9 cellular contexts compared by ENCODE assay signal in the genomic region with DNA sequence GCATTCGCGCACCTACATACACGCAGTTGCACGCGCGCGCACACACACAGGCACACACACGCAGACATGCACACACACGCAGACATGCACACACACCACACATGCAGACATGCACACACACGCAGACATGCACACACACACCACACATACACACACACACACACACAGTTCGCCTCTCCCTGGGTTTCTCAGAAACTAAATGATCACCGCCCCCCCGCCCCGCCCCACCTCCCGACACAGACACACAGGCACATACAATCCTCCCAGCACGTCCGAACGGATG. TPM values are rescaled to one million over a fixed set of nuclear protein-coding genes. Genes with fewer than 3 reads are reported as not detected.
DNase-seq lines count a peak whose midpoint lies in the region; ATAC-seq, FAIRE-seq and TF ChIP-seq lines count a peak whose summit lies in the region.
"Had no signal": no experiment of that assay in that cellular context is flagged by ENCODE, and none has a peak within 500 bp of the region (broad histone marks: within the 10 kb centered on the region; RNA-seq: fewer than 3 reads in every experiment).

No MANE protein-coding gene starts in this region.

- peaks cover 4% of the 10 kb centered on the region for H3K79me2 ChIP-seq in keratinocyte (ENCODE audit: control insufficient read depth, insufficient read depth, low read length)

- H3K4me3 ChIP-seq in keratinocyte (ENCODE audit: control insufficient read depth in 2 of 3, extremely low read depth in 1 of 3, insufficient read depth in 2 of 3, low read depth in 1 of 3, low read length in 3 of 3) (peak overlapping the region; percentile 82 to 89 (median 87)), subcutaneous abdominal adipose tissue (ENCODE audit: low read depth in 1 of 5, low read length in 5 of 5) (peak overlapping the region; percentile 61 to 94 (median 73))

- peaks cover 58% of the 10 kb centered on the region for H3K4me1 Mint-ChIP-seq in activated T-cell treated with anti-CD3 and anti-CD28 coated beads, Interleukin-2, amount 50 U/mL, for 24 hours (ENCODE audit: low read depth)
- peaks cover 22% of the 10 kb centered on the region for H3K4me1 Mint-ChIP-seq in activated naive CD8-positive, alpha-beta T cell treated with anti-CD3 and anti-CD28 coated beads for 36 hours

- no peak for FAIRE-seq in keratinocyte (lab: Jason Lieb, UNC)

- H3K4me1 ChIP-seq in keratinocyte (ENCODE audit: control insufficient read depth, extremely low read depth, insufficient read depth, low read length) (peaks cover 10% of the 10 kb centered on the region), subcutaneous abdominal adipose tissue (ENCODE audit: control insufficient read depth in 5 of 5, insufficient read depth in 5 of 5, low read length in 5 of 5) (peaks cover 0 to 44% (median 38%) of the 10 kb centered on the region in 5 donors)

- ATAC-seq in HG02610 (IDR thresholded peaks at IDR 0.05; ENCODE audit: unreplicated experiment) = no peak

- peak overlapping the region; percentile 89 for H2AFZ ChIP-seq in keratinocyte (ENCODE audit: control insufficient read depth, low read length)

- H3K36me3 ChIP-seq in keratinocyte (ENCODE audit: control insufficient read depth in 2 of 2, extremely low read depth in 1 of 2, insufficient read depth in 2 of 2, low read length in 2 of 2) = no peaks in the 10 kb centered on the region
- no peaks in the 10 kb centered on the region for H3K36me3 ChIP-seq in subcutaneous abdominal adipose tissue (ENCODE audit: control insufficient read depth in 5 of 5, insufficient read depth in 5 of 5, low read length in 5 of 5)

- no peaks in the 10 kb centered on the region for H3K9me3 Mint-ChIP-seq in activated T-cell treated with anti-CD3 and anti-CD28 coated beads, Interleukin-2, amount 50 U/mL, for 24 hours
- no peaks in the 10 kb centered on the region for H3K9me3 Mint-ChIP-seq in activated naive CD8-positive, alpha-beta T cell treated with anti-CD3 and anti-CD28 coated beads for 36 hours

- H3K9me3 ChIP-seq in keratinocyte (ENCODE audit: control insufficient read depth, low read depth, low read length) = no peaks in the 10 kb centered on the region
- no peaks in the 10 kb centered on the region for H3K9me3 ChIP-seq in subcutaneous abdominal adipose tissue (ENCODE audit: control insufficient read depth in 5 of 5, low read length in 5 of 5)

- H3K4me3 Mint-ChIP-seq in activated T-cell treated with anti-CD3 and anti-CD28 coated beads, Interleukin-2, amount 50 U/mL, for 24 hours = peak overlapping the region; percentile 88
- H3K4me3 Mint-ChIP-seq in activated naive CD8-positive, alpha-beta T cell treated with anti-CD3 and anti-CD28 coated beads for 36 hours = peak overlapping the region; percentile 77

- H3K27ac Mint-ChIP-seq in activated T-cell treated with anti-CD3 and anti-CD28 coated beads, Interleukin-2, amount 50 U/mL, for 24 hours = no peak overlapping the region
- H3K27ac Mint-ChIP-seq in activated naive CD8-positive, alpha-beta T cell treated with anti-CD3 and anti-CD28 coated beads for 36 hours = no peak overlapping the region

- no peaks in the 10 kb centered on the region for H4K20me1 ChIP-seq in keratinocyte (ENCODE audit: control insufficient read depth, extremely low read depth, insufficient read depth, low read length)

- peaks cover 60% of the 10 kb centered on the region for H3K27me3 Mint-ChIP-seq in activated T-cell treated with anti-CD3 and anti-CD28 coated beads, Interleukin-2, amount 50 U/mL, for 24 hours
- H3K27me3 Mint-ChIP-seq in activated naive CD8-positive, alpha-beta T cell treated with anti-CD3 and anti-CD28 coated beads for 36 hours = peaks cover 81% of the 10 kb centered on the region

- dilution Hi-C loops in keratinocyte (cut with MboI; ENCODE audit: extremely low pct_ligation_motif_present, low sequenced_read_pairs) = no loop called here

- peak overlapping the region; percentile 99 for H3K4me2 ChIP-seq in keratinocyte (ENCODE audit: control insufficient read depth, extremely low read depth, insufficient read depth, low read depth, low read length)

- no peak for DNase-seq in activated T-cell treated with anti-CD3 and anti-CD28 coated beads, Interleukin-2, amount 50 U/mL, for 24 hours
- DNase-seq in activated T-cell treated with anti-CD3 and anti-CD28 coated beads for 4 hours (no peak), keratinocyte (ENCODE audit: low read depth, low spot score) (no peak), NCI-H526 treated with DMSO at 0.1 percent for 48 hours (lab: John Stamatoyannopoulos, UW) (no peak), NCI-H226 (no peak)
- no peak for DNase-seq in activated naive CD8-positive, alpha-beta T cell treated with anti-CD3 and anti-CD28 coated beads for 36 hours
- DNase-seq: DND-41 had no signal

- peaks cover 6% of the 10 kb centered on the region for H3K36me3 Mint-ChIP-seq in activated T-cell treated with anti-CD3 and anti-CD28 coated beads, Interleukin-2, amount 50 U/mL, for 24 hours (ENCODE audit: low read depth)
- H3K36me3 Mint-ChIP-seq in activated naive CD8-positive, alpha-beta T cell treated with anti-CD3 and anti-CD28 coated beads for 36 hours = no peaks in the 10 kb centered on the region

- H3K9ac ChIP-seq in keratinocyte (ENCODE audit: control insufficient read depth, extremely low read depth, insufficient read depth, low read length) (peak overlapping the region; percentile 74), subcutaneous abdominal adipose tissue (ENCODE audit: low read length in 5 of 5) (peak overlapping the region in 2 of 5 donors; percentile 79 to 88)

- no peak overlapping the region for H3K27ac ChIP-seq in keratinocyte (ENCODE audit: control insufficient read depth, insufficient read depth, low read length)
- H3K27ac ChIP-seq in subcutaneous abdominal adipose tissue (ENCODE audit: low read depth, low read length) = no peak overlapping the region

- TF ChIP-seq CTCF in keratinocyte (optimal IDR thresholded peaks at IDR 0.05 in 1 of 3, IDR thresholded peaks at IDR 0.05 in 1 of 3, conservative IDR thresholded peaks at IDR 0.05 in 1 of 3; ENCODE audit: extremely low read depth in 1 of 3, insufficient read depth in 2 of 3, low read length in 3 of 3) = no peak

- H3K27me3 ChIP-seq in keratinocyte (ENCODE audit: control insufficient read depth, extremely low read depth, insufficient read depth, low read length) (peaks cover 10% of the 10 kb centered on the region), subcutaneous abdominal adipose tissue (ENCODE audit: control insufficient read depth in 5 of 5, insufficient read depth in 4 of 5, low read length in 5 of 5) (peaks cover 2 to 7% (median 3%) of the 10 kb centered on the region in 5 donors)

- H3K9me1 ChIP-seq in keratinocyte (ENCODE audit: control insufficient read depth, extremely low read depth, insufficient read depth, low read length) = no peaks in the 10 kb centered on the region

RNA-seq across cellular contexts. Expression of a gene that starts 1.1 kb away (rescaled TPM):
- under 1 TPM; 0.20 to 0.47 TPM for total RNA-seq in activated naive CD8-positive, alpha-beta T cell treated with anti-CD3 and anti-CD28 coated beads for 36 hours
- 6.5 to 20.2 TPM (median 9.0 TPM) in 3 replicates for polyA plus RNA-seq in keratinocyte
- polyA plus RNA-seq in keratinocyte (2011; ENCODE audit: low read depth) = 15.0 TPM
- polyA plus RNA-seq in keratinocyte (2011; cell fraction: cytosol; rRNA removed) = 1.8 and 2.6 TPM in 2 replicates
- polyA plus RNA-seq in keratinocyte (2011; cell fraction: nucleus; rRNA removed) = 21.6 and 25.2 TPM in 2 replicates
- 3.9 and 7.1 TPM in 2 replicates for polyA plus RNA-seq in keratinocyte (2012; ENCODE audit: low replicate concordance)
- polyA minus RNA-seq in keratinocyte = 14.3 to 41.4 TPM (median 24.7 TPM) in 3 replicates
- 5.8 TPM for polyA minus RNA-seq in keratinocyte (2011; cell fraction: cytosol; rRNA and poly(A)+ RNA removed)
- polyA minus RNA-seq in keratinocyte (2011; cell fraction: nucleus; rRNA and poly(A)+ RNA removed) = 24.0 and 44.6 TPM in 2 replicates
